ENCODE assay signal across 9 cellular contexts in the genomic region with DNA sequence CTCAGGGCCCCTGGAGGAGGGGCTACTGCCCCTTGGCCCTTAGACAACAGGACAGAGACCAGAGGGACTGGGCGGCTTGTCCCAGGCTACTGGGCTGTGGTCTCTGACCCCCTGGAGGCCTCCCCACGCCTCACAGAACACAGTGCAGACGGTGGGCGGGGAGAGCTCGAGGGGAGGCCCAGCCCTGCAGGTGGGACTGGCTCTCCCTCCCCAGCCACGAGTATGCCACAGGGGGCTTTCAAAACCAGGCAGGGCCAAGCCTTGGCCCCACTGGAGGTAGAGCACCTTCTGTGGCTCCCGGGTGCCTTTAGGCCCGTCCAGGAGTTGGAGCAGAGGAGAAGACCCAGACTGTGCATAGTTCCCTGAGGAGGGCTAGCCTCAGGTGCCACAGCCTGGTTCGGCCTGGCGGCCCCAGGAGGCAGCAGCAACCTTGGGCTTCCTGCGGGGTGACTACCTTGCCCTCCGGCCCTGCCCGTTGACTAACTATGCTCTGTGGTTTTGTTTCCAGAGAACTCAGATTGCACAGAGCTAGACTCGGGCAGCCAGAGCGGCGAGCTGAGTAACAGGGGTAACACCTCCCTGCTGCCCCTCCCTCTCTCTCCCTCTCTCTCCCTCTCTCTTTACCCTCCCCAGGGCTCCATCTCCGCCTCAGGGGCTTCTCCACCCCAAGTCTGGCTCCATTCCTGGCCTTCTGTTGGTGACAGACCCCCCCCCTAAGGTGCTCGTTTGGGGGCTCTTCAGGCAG. TPM values are rescaled to one million over a fixed set of nuclear protein-coding genes. Genes with fewer than 3 reads are reported as not detected.
DNase-seq lines count a peak whose midpoint lies in the region; TF ChIP-seq lines count a peak whose summit lies in the region.
"Had no signal": no experiment of that assay in that cellular context is flagged by ENCODE, and none has a peak within 500 bp of the region (broad histone marks: within the 10 kb centered on the region; RNA-seq: fewer than 3 reads in every experiment).

No MANE protein-coding gene starts in this region.

- no peak for TF ChIP-seq EP300 in ovary (IDR thresholded peaks at IDR 0.05)

- DNase-seq in H4 (ENCODE audit: low spot score) (peak; percentile 77), NT2/D1 (ENCODE audit: low read depth, low spot score) (no peak), coronary artery (ENCODE audit: low spot score) (peak; percentile 63), ovary (peak; percentile 5 to 33 (median 21)), SHP77 (lab: John Stamatoyannopoulos, UW) (no peak)
- no peak for DNase-seq in stimulated activated naive CD4-positive, alpha-beta T cell treated with Interleukin-2 at 50 U/mL for 16 hours (lab: John Stamatoyannopoulos, UW)
- no peak for DNase-seq in activated CD4-positive, CD25-positive, alpha-beta regulatory T cell (lab: John Stamatoyannopoulos, UW)
- no peak for DNase-seq in activated CD4-positive, alpha-beta T cell treated with anti-CD3 and anti-CD28 coated beads for 1 hour

- H3K4me3 ChIP-seq in NT2/D1 (ENCODE audit: insufficient read length, low read depth) (no peak overlapping the region), coronary artery (no peak overlapping the region), ovary (no peak overlapping the region)

- H3K27me3 ChIP-seq in NT2/D1 (ENCODE audit: insufficient read depth, insufficient read length) (no peaks in the 10 kb centered on the region), ovary (no peaks in the 10 kb centered on the region)

- H3K9ac ChIP-seq in NT2/D1 (ENCODE audit: insufficient read length, low read depth) = peak overlapping the region; percentile 12
- H3K9ac ChIP-seq: KMS-11 had no signal

- intact Hi-C loops in ovary (cut with DNase I) = loop anchor here in 1 of 4 donors (5.0 kb wide), 1 partner anchor 196 kb away; no protein-coding TSS in a partner anchor

- peaks cover 19% of the 10 kb centered on the region for H3K36me3 ChIP-seq in NT2/D1 (ENCODE audit: insufficient read depth, insufficient read length, low read length)
- no peaks in the 10 kb centered on the region for H3K36me3 ChIP-seq in ovary

- WGBS in ovary, 3 donors = 87 to 93% (median 89%) methylated on average over 18 of the region's 18 CpGs

- TF ChIP-seq CTCF in coronary artery (IDR thresholded peaks at IDR 0.05) (no peak), ovary (IDR thresholded peaks at IDR 0.05) (no peak)

- no peaks in the 10 kb centered on the region for H3K9me3 ChIP-seq in NT2/D1 (ENCODE audit: insufficient read depth, low read length)
- no peaks in the 10 kb centered on the region for H3K9me3 ChIP-seq in ovary

- no peak overlapping the region for H3K27ac ChIP-seq in coronary artery
- H3K27ac ChIP-seq in ovary = no peak overlapping the region
- H3K27ac ChIP-seq: KMS-11 had no signal

- H3K4me1 ChIP-seq in NT2/D1 (ENCODE audit: insufficient read depth, insufficient read length) (peaks cover 18% of the 10 kb centered on the region), ovary (ENCODE audit: insufficient read depth) (peaks cover 7% of the 10 kb centered on the region)

- TF ChIP-seq POLR2A in ovary (IDR thresholded peaks at IDR 0.05) = no peak

RNA-seq across cellular contexts. Expression of a gene that starts 15.5 kb away (rescaled TPM):
- 63.3 and 72.3 TPM in 2 replicates for total RNA-seq in H4 (2014; rRNA removed; shearing (Covaris generic))
- 10 to 100 TPM; 34.0 to 50.0 (median 44.7) TPM for total RNA-seq in ovary
- 10 to 100 TPM in 1 of 2 donors, 1 to 10 TPM in 1; 5.0 to 67.6 TPM for polyA plus RNA-seq in ovary

RNA-seq across cellular contexts. Expression of a gene that starts 22.5 kb away (rescaled TPM):
- 83.4 and 87.3 TPM in 2 replicates for total RNA-seq in H4 (2014; rRNA removed; shearing (Covaris generic))
- 10 to 100 TPM; 35.2 to 75.2 (median 40.6) TPM for total RNA-seq in ovary
- 10 to 100 TPM in 1 of 2 donors, 1 to 10 TPM in 1; 7.5 to 46.1 TPM for polyA plus RNA-seq in ovary

RNA-seq across cellular contexts. Expression of a gene that starts 53.0 kb away (rescaled TPM):
- not detected in 2 replicates for total RNA-seq in H4 (2014; rRNA removed; shearing (Covaris generic))
- total RNA-seq in ovary = 10 to 100 TPM; 30.5 to 66.1 (median 42.4) TPM
- 10 to 100 TPM in 1 of 2 donors, 1 to 10 TPM in 1; 9.6 to 42.5 TPM for polyA plus RNA-seq in ovary

Comparison
In these comparisons a context has a peak if more than half of its experiments do, and no peak if none do; other contexts are left out.
1. DNase-seq: peak in H4 (single experiment), coronary artery (single experiment) and ovary (5 of 5); none in NT2/D1 (single experiment), SHP77 (0 of 2), stimulated activated naive CD4-positive, alpha-beta T cell treated with Interleukin-2 at 50 U/mL for 16 hours (single experiment), activated CD4-positive, CD25-positive, alpha-beta regulatory T cell (0 of 4) and activated CD4-positive, alpha-beta T cell treated with anti-CD3 and anti-CD28 coated beads for 1 hour (single experiment).
2. RNA of a gene that starts 53.0 kb away (total RNA-seq): 30.5 to 66.1 TPM in ovary; not detected in H4; every median in the first group is over 10 times any median in the second.